8 cellular contexts compared by ENCODE assay signal in the genomic region with DNA sequence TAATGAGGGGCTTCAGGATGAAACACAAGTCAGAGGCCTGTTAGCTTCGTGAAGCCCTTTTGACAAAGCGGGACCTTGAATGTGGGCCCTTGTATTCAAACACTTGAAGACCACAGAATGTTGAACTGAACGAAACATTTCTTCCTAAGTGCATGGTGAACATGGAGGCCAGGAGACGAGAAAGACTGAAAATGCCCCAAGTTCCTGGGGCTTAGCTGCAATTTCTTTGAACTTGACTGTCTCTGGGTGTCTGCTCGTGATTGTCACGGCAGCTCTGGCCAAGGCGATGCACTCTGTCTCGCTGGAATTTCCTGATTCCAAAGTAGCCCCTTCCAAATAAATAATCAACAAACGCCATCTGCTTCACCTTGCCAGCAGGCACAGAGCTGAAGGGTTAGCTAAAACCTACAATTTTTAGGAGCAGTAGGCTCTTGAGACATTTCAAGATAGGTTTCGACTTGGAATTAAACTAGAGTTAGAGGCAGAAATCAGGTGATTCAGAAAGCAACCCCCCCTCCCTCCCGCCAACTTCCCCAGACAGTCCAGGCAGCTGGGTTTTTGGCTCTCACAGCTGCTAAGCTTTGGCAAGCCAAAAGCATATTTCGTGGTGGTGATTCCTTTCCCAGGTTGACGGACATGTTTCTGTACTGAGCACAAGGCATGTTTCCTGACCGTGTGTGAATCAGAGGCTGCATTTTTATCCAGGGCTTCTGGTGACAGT. TPM values are rescaled to one million over a fixed set of nuclear protein-coding genes. Genes with fewer than 3 reads are reported as not detected.
A peak's percentile ranks its signal among the peaks of the same experiment; 100 is the strongest.
DNase-seq lines count a peak whose midpoint lies in the region; ATAC-seq and TF ChIP-seq lines count a peak whose summit lies in the region.

No MANE protein-coding gene starts in this region.

- H2BK12ac ChIP-seq in trophoblast cell (ENCODE audit: low read length): peak overlapping the region; percentile 50

- H4K12ac ChIP-seq in trophoblast cell (ENCODE audit: low read depth, low read length): no peak overlapping the region

- H3K4me3 ChIP-seq in HUES48 (ENCODE audit: low read depth, low read length) (no peak overlapping the region), trophoblast cell (ENCODE audit: low read depth, low read length) (no peak overlapping the region), mucosa of descending colon (no peak overlapping the region)

- H2AFZ ChIP-seq in trophoblast cell (ENCODE audit: insufficient read depth, low read length, poor library complexity): no peak overlapping the region

- H3K4me1 Mint-ChIP-seq in WTC11: peaks cover 80% of the 10 kb centered on the region

- no peaks in the 10 kb centered on the region for H3K36me3 ChIP-seq in HUES48 (ENCODE audit: control insufficient read depth, insufficient read depth, low read length)
- no peaks in the 10 kb centered on the region for H3K36me3 ChIP-seq in trophoblast cell (ENCODE audit: control insufficient read depth in 1 of 2, insufficient read depth in 2 of 2, low read length in 2 of 2)
- no peaks in the 10 kb centered on the region for H3K36me3 ChIP-seq in mucosa of descending colon (ENCODE audit: low read depth)

- H2AK5ac ChIP-seq in trophoblast cell (ENCODE audit: low read length): no peak overlapping the region

- H3K4me2 ChIP-seq in trophoblast cell (ENCODE audit: low read length): no peak overlapping the region

- no peak overlapping the region for H3K23ac ChIP-seq in trophoblast cell (ENCODE audit: low read length)

- DNase-seq in AG08396 (ENCODE audit: low spot score): peak; percentile 73
- no peak for DNase-seq in WTC11 (ENCODE audit: low spot score)
- DNase-seq in foreskin keratinocyte: peak; percentile 70 to 79
- DNase-seq in trophoblast cell: peak; percentile 71 to 75
- no peak for DNase-seq in activated gamma-delta T cell (lab: John Stamatoyannopoulos, UW)
- no peak for DNase-seq in stimulated activated CD4-positive, alpha-beta T cell treated with anti-CD3 and anti-CD28 coated beads, Interleukin-4, amount 100 ng/mL, for 4 hours
- DNase-seq in mucosa of descending colon: no peak

- POLR2A ChIA-PET in WTC11 (lab: Charles Lee): interaction anchor here (0.8 to 1.3 kb wide), 3 partner anchors 13 to 80 kb away, joined by 3 to 8 read pairs (median 3); partner anchors contain the start of gene IRF2BPL

- H3K79me2 ChIP-seq in trophoblast cell (ENCODE audit: control insufficient read depth, insufficient read depth, low read length, poor library complexity): no peaks in the 10 kb centered on the region

- CTCF ChIA-PET in WTC11 (lab: Charles Lee): interaction anchor here (0.7 to 3.9 kb wide), 5 partner anchors 10 to 166 kb away, joined by 3 to 12 read pairs (median 6); no protein-coding TSS in a partner anchor

- no peak for ATAC-seq in WTC11
- peak; percentile 49 for ATAC-seq in foreskin keratinocyte
- ATAC-seq in mucosa of descending colon: no peak

- no peaks in the 10 kb centered on the region for H3K9me3 Mint-ChIP-seq in WTC11

- H3K79me1 ChIP-seq in trophoblast cell (ENCODE audit: low read length): peaks cover 16% of the 10 kb centered on the region

- peaks cover 80% of the 10 kb centered on the region for H3K4me1 ChIP-seq in HUES48 (ENCODE audit: control insufficient read depth, insufficient read depth, low read length)
- H3K4me1 ChIP-seq in foreskin keratinocyte: peaks cover 63% of the 10 kb centered on the region
- H3K4me1 ChIP-seq in trophoblast cell (ENCODE audit: control insufficient read depth in 1 of 2, insufficient read depth in 2 of 2, low read length in 2 of 2): peaks cover 33 to 46% of the 10 kb centered on the region in 2 experiments
- peaks cover 71% of the 10 kb centered on the region for H3K4me1 ChIP-seq in mucosa of descending colon (ENCODE audit: low read depth)

- H3K27ac ChIP-seq in HUES48 (ENCODE audit: low read depth, low read length) (peak overlapping the region; percentile 80), foreskin keratinocyte (peak overlapping the region; percentile 84), trophoblast cell (ENCODE audit: low read depth, low read length) (peak overlapping the region; percentile 4)

- intact Hi-C loops in mucosa of descending colon (cut with DNase I, micrococcal nuclease): loop anchor here in 1 of 2 donors (10.0 kb wide), 1 partner anchor 97 kb away; no protein-coding TSS in a partner anchor

- no peak overlapping the region for H3K18ac ChIP-seq in trophoblast cell (ENCODE audit: low read length)

- no peaks in the 10 kb centered on the region for H3K36me3 Mint-ChIP-seq in WTC11

- peaks cover 5% of the 10 kb centered on the region for H3K27me3 Mint-ChIP-seq in WTC11 (ENCODE audit: low read depth)

- H4K8ac ChIP-seq in trophoblast cell (ENCODE audit: low read depth, low read length): no peak overlapping the region

- H3K27me3 ChIP-seq in HUES48 (ENCODE audit: control insufficient read depth, insufficient read depth, low read length): peaks cover 5% of the 10 kb centered on the region
- no peaks in the 10 kb centered on the region for H3K27me3 ChIP-seq in foreskin keratinocyte
- no peaks in the 10 kb centered on the region for H3K27me3 ChIP-seq in trophoblast cell (ENCODE audit: insufficient read depth, low read length)

- TF ChIP-seq CTCF in WTC11 (IDR thresholded peaks at IDR 0.05): no peak
- no peak for TF ChIP-seq CTCF in foreskin keratinocyte (conservative IDR thresholded peaks at IDR 0.05)
- no peak for TF ChIP-seq CTCF in mucosa of descending colon (IDR thresholded peaks at IDR 0.05)

- H3K27ac Mint-ChIP-seq in WTC11: peak overlapping the region; percentile 99

- no peaks in the 10 kb centered on the region for H3K9me3 ChIP-seq in HUES48 (ENCODE audit: control insufficient read depth, insufficient read depth, low read length)
- H3K9me3 ChIP-seq in trophoblast cell (ENCODE audit: insufficient read depth, low read depth, low read length): no peaks in the 10 kb centered on the region
- H3K9me3 ChIP-seq in mucosa of descending colon: no peaks in the 10 kb centered on the region

- no peak overlapping the region for H3K9ac ChIP-seq in HUES48 (ENCODE audit: low read depth, low read length)
- no peak overlapping the region for H3K9ac ChIP-seq in trophoblast cell (ENCODE audit: low read length)

- peak overlapping the region; percentile 39 for H2BK5ac ChIP-seq in trophoblast cell (ENCODE audit: low read depth, low read length, poor library complexity)

- H3K14ac ChIP-seq in trophoblast cell (ENCODE audit: low read length): no peak overlapping the region

- peak overlapping the region; percentile 62 for H2BK120ac ChIP-seq in trophoblast cell (ENCODE audit: insufficient read depth, low read length, poor library complexity)

- H3K4ac ChIP-seq in trophoblast cell (ENCODE audit: low read depth, low read length): no peak overlapping the region

- no peak overlapping the region for H3K4me3 Mint-ChIP-seq in WTC11

- WGBS in trophoblast cell (ENCODE audit: extremely low coverage, insufficient coverage, insufficient read length): no CpG with 5 or more reads among the region's 14 CpGs

- H4K91ac ChIP-seq in trophoblast cell (ENCODE audit: low read depth, low read length): peak overlapping the region; percentile 53

TF ChIP-seq in WTC11, 78 proteins besides CTCF, POLR2A, EP300 and RAD21 (continues in another document):
- TF ChIP-seq ZNF219 (CRISPR knock-in tag; IDR thresholded peaks at IDR 0.05; ENCODE audit: borderline replicate concordance) (no peak), CREM (CRISPR knock-in tag; IDR thresholded peaks at IDR 0.05) (no peak), ZNF121 (CRISPR knock-in tag; IDR thresholded peaks at IDR 0.05) (no peak), ZBTB21 (CRISPR knock-in tag; IDR thresholded peaks at IDR 0.05; ENCODE audit: borderline replicate concordance) (no peak), NR1H2 (CRISPR knock-in tag; IDR thresholded peaks at IDR 0.05) (no peak), ZNF423 (CRISPR knock-in tag; IDR thresholded peaks at IDR 0.05) (no peak), E2F1 (CRISPR knock-in tag; IDR thresholded peaks at IDR 0.05) (no peak), JUN (CRISPR knock-in tag; IDR thresholded peaks at IDR 0.05) (no peak), MLX (CRISPR knock-in tag; IDR thresholded peaks at IDR 0.05) (no peak), MXD4 (CRISPR knock-in tag; IDR thresholded peaks at IDR 0.05; ENCODE audit: borderline replicate concordance) (no peak), FOXP1 (CRISPR knock-in tag; IDR thresholded peaks at IDR 0.05; ENCODE audit: borderline replicate concordance) (no peak)
- TF ChIP-seq, protein P1, sequence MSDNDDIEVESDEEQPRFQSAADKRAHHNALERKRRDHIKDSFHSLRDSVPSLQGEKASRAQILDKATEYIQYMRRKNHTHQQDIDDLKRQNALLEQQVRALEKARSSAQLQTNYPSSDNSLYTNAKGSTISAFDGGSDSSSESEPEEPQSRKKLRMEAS (CRISPR knock-in tag; IDR thresholded peaks at IDR 0.05): no peak

RNA-seq across cellular contexts. Expression of gene IRF2BPL, which starts 13.5 kb away (rescaled TPM):
- total RNA-seq in WTC11 (2021) (106 to 126 TPM (median 110 TPM) in 3 replicates), foreskin keratinocyte (20.2 and 20.7 TPM in 2 replicates), mucosa of descending colon (10 to 100 TPM; 15.1 to 74.1 (median 19.3) TPM)
- polyA plus RNA-seq in foreskin keratinocyte: 8.0 and 8.7 TPM in 2 replicates
- polyA plus RNA-seq in trophoblast cell (2013): 21.4 and 23.0 TPM in 2 replicates

RNA-seq across cellular contexts. Expression of gene CIPC, which starts 56.1 kb away (rescaled TPM):
- total RNA-seq in WTC11 (2021) (22.5 to 25.4 TPM (median 24.2 TPM) in 3 replicates), foreskin keratinocyte (10.0 and 10.1 TPM in 2 replicates), mucosa of descending colon (10 to 100 TPM; 45.7 to 84.9 (median 61.0) TPM)
- 2.3 and 3.0 TPM in 2 replicates for polyA plus RNA-seq in foreskin keratinocyte
- 14.3 and 14.4 TPM in 2 replicates for polyA plus RNA-seq in trophoblast cell (2013)

Comparison
In these comparisons a context has a peak if more than half of its experiments do, and no peak if none do; other contexts are left out.
1. DNase-seq: peak in AG08396 (single experiment), foreskin keratinocyte (2 of 2) and trophoblast cell (2 of 2); none in WTC11 (single experiment), activated gamma-delta T cell (single experiment), stimulated activated CD4-positive, alpha-beta T cell treated with anti-CD3 and anti-CD28 coated beads, Interleukin-4, amount 100 ng/mL, for 4 hours (0 of 2) and mucosa of descending colon (0 of 3).
2. H3K27ac ChIP-seq: peak in every context shown above with its lines; median percentile 84 in foreskin keratinocyte; 80 in HUES48; 4 in trophoblast cell.